ENCODE assay signal across 19 cellular contexts in the genomic region with DNA sequence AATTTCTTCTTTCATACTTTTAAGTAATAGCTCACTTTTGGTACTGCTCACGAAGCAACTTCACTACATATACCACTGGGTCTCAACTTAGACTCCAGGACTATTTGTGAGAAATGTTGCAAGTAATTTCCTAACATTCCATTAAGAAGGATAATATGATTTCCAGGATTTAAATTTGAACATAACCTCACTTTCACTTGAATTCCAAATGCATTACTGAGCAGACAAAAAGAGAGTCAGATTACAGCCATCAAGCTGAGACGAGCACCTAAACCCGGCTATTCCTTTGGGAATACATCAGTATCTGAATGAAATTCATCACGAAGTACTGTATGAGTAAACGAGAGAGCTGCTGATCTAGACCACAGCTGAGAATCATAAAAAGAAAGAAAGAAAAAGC. TPM values are rescaled to one million over a fixed set of nuclear protein-coding genes. Genes with fewer than 3 reads are reported as not detected.
DNase-seq lines count a peak whose midpoint lies in the region; ATAC-seq and TF ChIP-seq lines count a peak whose summit lies in the region.
"Had no signal": no experiment of that assay in that cellular context is flagged by ENCODE, and none has a peak within 500 bp of the region (broad histone marks: within the 10 kb centered on the region; RNA-seq: fewer than 3 reads in every experiment).

No MANE protein-coding gene starts in this region.

- no peaks in the 10 kb centered on the region for H3K9me3 Mint-ChIP-seq in MCF 10A (ENCODE audit: unreplicated experiment)
- H3K9me3 Mint-ChIP-seq: activated T-helper 2 cell treated with anti-CD3 and anti-CD28 coated beads, Interferon-gamma antibody, Interleukin-2, Interleukin-4, amounts not matched to agents 10 μg/mL and 5 μg/mL and 100 μg/mL, durations not matched to agents 14 hours and 24 hours and 36 hours; T-helper 2 cell treated with Interferon-gamma antibody and Interleukin-4, amounts not matched to agents 5 μg/mL and 100 μg/mL, for 36 hours had no signal

- H3K9me3 ChIP-seq in breast epithelium = no peaks in the 10 kb centered on the region
- H3K9me3 ChIP-seq: MG63, transverse colon had no signal

- BruUV-seq in MCF 10A (replicated peaks; lab: Mats Ljungman, UMichigan) = no TSS peak

- H3K27me3 ChIP-seq in breast epithelium = no peaks in the 10 kb centered on the region
- H3K27me3 ChIP-seq: MG63, transverse colon had no signal

- no peaks in the 10 kb centered on the region for H3K27me3 Mint-ChIP-seq in MCF 10A (ENCODE audit: insufficient read depth, unreplicated experiment)

- ATAC-seq in esophagus mucosa (no peak), HG03469 (IDR thresholded peaks at IDR 0.05; ENCODE audit: unreplicated experiment) (no peak)

- DNase-seq in MCF 10A (ENCODE audit: unreplicated experiment) (peak; percentile 50), breast epithelium (ENCODE audit: low spot score in 2 of 2) (no peak), T1000 (lab: John Stamatoyannopoulos, UW) (peak; percentile 20), fibroblast of the conjunctiva (ENCODE audit: low read depth) (peak; percentile 18), NCI-H748 (lab: John Stamatoyannopoulos, UW; ENCODE audit: unreplicated experiment) (no peak), NCI-H128 (lab: John Stamatoyannopoulos, UW; ENCODE audit: unreplicated experiment) (no peak)
- DNase-seq: ACHN; activated CD4-positive, alpha-beta T cell treated with anti-CD3 and anti-CD28 coated beads, Interleukin-2, amount 50 U/mL, for 4 hours; DMS79 treated with DMSO at 0.1 percent for 48 hours; erythroblast; MG63; NCI-H345; PC-9; stimulated activated CD8-positive, alpha-beta memory T cell treated with anti-CD3 and anti-CD28 coated beads, Interleukin-4, amount 100 ng/mL, for 48 hours; transverse colon had no signal

- peaks cover 11% of the 10 kb centered on the region for H3K36me3 Mint-ChIP-seq in MCF 10A (ENCODE audit: insufficient read depth, unreplicated experiment)

- H3K27ac ChIP-seq in breast epithelium = no peak overlapping the region
- H3K27ac ChIP-seq: PC-9, transverse colon had no signal

- intact Hi-C loops in MCF 10A (cut with micrococcal nuclease) (no loop called here), breast epithelium (cut with DNase I; ENCODE audit: low total_unique reads) (no loop called here)

- POLR2A ChIA-PET in MCF 10A (lab: Yijun Ruan, JAX) = interaction anchor here (1.6 kb wide), 1 partner anchor 10 kb away, joined by 3 read pairs; no protein-coding TSS in a partner anchor

- peaks cover 6% of the 10 kb centered on the region for H3K4me1 Mint-ChIP-seq in MCF 10A (ENCODE audit: insufficient read depth, unreplicated experiment)

- CTCF ChIA-PET in MCF 10A (lab: Yijun Ruan, JAX) = interaction anchor here (0.7 to 1.9 kb wide), 5 partner anchors 11 to 301 kb away, joined by 3 to 6 read pairs (median 3); no protein-coding TSS in a partner anchor

- H3K27ac Mint-ChIP-seq in MCF 10A (ENCODE audit: low read depth, unreplicated experiment) = no peak overlapping the region
- H3K27ac Mint-ChIP-seq: activated T-helper 2 cell treated with anti-CD3 and anti-CD28 coated beads, Interferon-gamma antibody, Interleukin-2, Interleukin-4, amounts not matched to agents 10 μg/mL and 5 μg/mL and 100 μg/mL, durations not matched to agents 14 hours and 24 hours and 36 hours; T-helper 2 cell treated with Interferon-gamma antibody and Interleukin-4, amounts not matched to agents 5 μg/mL and 100 μg/mL, for 36 hours had no signal

- no peaks in the 10 kb centered on the region for H3K36me3 ChIP-seq in breast epithelium
- H3K36me3 ChIP-seq: MG63, transverse colon had no signal

- no peak overlapping the region for H3K4me3 Mint-ChIP-seq in MCF 10A (ENCODE audit: unreplicated experiment)
- H3K4me3 Mint-ChIP-seq: T-helper 2 cell treated with Interferon-gamma antibody and Interleukin-4, amounts not matched to agents 5 μg/mL and 100 μg/mL, for 36 hours had no signal

- H3K4me1 ChIP-seq in breast epithelium = no peaks in the 10 kb centered on the region
- H3K4me1 ChIP-seq: transverse colon had no signal

- TF ChIP-seq POLR2A in breast epithelium (IDR thresholded peaks at IDR 0.05) = no peak

- TF ChIP-seq CTCF in MCF 10A (IDR thresholded peaks at IDR 0.05; ENCODE audit: unreplicated experiment) (no peak), breast epithelium (IDR thresholded peaks at IDR 0.05) (no peak)

- no peak overlapping the region for H3K4me3 ChIP-seq in breast epithelium
- H3K4me3 ChIP-seq: MG63, PC-9, transverse colon had no signal

RNA-seq across cellular contexts. Expression of a gene that starts 47.3 kb away (rescaled TPM):
- 3.7 and 3.9 TPM in 2 replicates for total RNA-seq in MCF 10A (2022)
- 100 to 1,000 TPM; 179 to 225 (median 222) TPM for total RNA-seq in breast epithelium
- 6.9 TPM for total RNA-seq in esophagus mucosa

Comparison
In these comparisons a context has a peak if more than half of its experiments do, and no peak if none do; other contexts are left out.
1. DNase-seq: peak in MCF 10A (single experiment), T1000 (single experiment) and fibroblast of the conjunctiva (single experiment); none in breast epithelium (0 of 2), NCI-H748 (single experiment) and NCI-H128 (single experiment).
2. RNA of a gene that starts 47.3 kb away (total RNA-seq): 179 to 225 TPM in breast epithelium; 6.9 TPM in esophagus mucosa (single experiment) and 3.7 to 3.9 TPM in MCF 10A; every median in the first group is over 10 times any median in the second.